9 cellular contexts compared by ENCODE assay signal in genomic region chr12:4506870-4507269, GRCh38.
A peak's percentile ranks its signal among the peaks of the same experiment; 100 is the strongest.
DNase-seq lines count a peak whose midpoint lies in the region; ATAC-seq and TF ChIP-seq lines count a peak whose summit lies in the region.
"Had no signal": no experiment of that assay in that cellular context is flagged by ENCODE, and none has a peak within 500 bp of the region (broad histone marks: within the 10 kb centered on the region; RNA-seq: fewer than 3 reads in every experiment).

No MANE protein-coding gene starts in this region.

- POLR2A ChIA-PET in HEK293T (lab: Yijun Ruan, JAX) = no interaction called here

- H3K4me3 ChIP-seq in AG10803 (ENCODE audit: low read length) = no peak overlapping the region

- peak; percentile 81 for ATAC-seq in GM19043 (IDR thresholded peaks at IDR 0.05; ENCODE audit: low read depth, unreplicated experiment)
- peak; percentile 75 for ATAC-seq in HG03280 (IDR thresholded peaks at IDR 0.05; ENCODE audit: unreplicated experiment)

- DNase-seq in AG10803 (ENCODE audit: low read depth) = peak; percentile 43
- peak; percentile 83 for DNase-seq in amniotic epithelial cell (ENCODE audit: low read depth)
- no peak for DNase-seq in AG20443 (ENCODE audit: low spot score)
- DNase-seq in stimulated activated CD4-positive, alpha-beta T cell treated with anti-CD3 and anti-CD28 coated beads, Interleukin-1b, Interleukin-23, amount 100 ng/mL, for 48 hours = no peak
- no peak for DNase-seq in dedifferentiated amniotic fluid mesenchymal stem cell (ENCODE audit: extremely low spot score)
- no peak for DNase-seq in HEK293T (ENCODE audit: extremely low spot score)
- DNase-seq: WERI-Rb-1 had no signal

- CTCF ChIA-PET in HEK293T (lab: Yijun Ruan, JAX) = no interaction called here

- TF ChIP-seq CTCF in AG10803 (conservative IDR thresholded peaks at IDR 0.05; ENCODE audit: low read length) = no peak

TF ChIP-seq in HEK293T, 16 proteins besides CTCF, POLR2A, EP300 and RAD21:
- TF ChIP-seq SP1 (IDR thresholded peaks at IDR 0.05) (no peak), SUZ12 (IDR thresholded peaks at IDR 0.05) (no peak), BHLHE40 (IDR thresholded peaks at IDR 0.05; ENCODE audit: borderline replicate concordance) (no peak), PKNOX1 (IDR thresholded peaks at IDR 0.05) (no peak), NFRKB (IDR thresholded peaks at IDR 0.05) (no peak), ZNF384 (IDR thresholded peaks at IDR 0.05) (no peak), LEF1 (IDR thresholded peaks at IDR 0.05; ENCODE audit: borderline replicate concordance) (no peak), TARDBP (IDR thresholded peaks at IDR 0.05) (no peak), CTBP1 (IDR thresholded peaks at IDR 0.05; ENCODE audit: borderline replicate concordance) (no peak), ARNT (IDR thresholded peaks at IDR 0.05) (no peak), HDGF (IDR thresholded peaks at IDR 0.05; ENCODE audit: borderline replicate concordance) (no peak), FOXK2 (IDR thresholded peaks at IDR 0.05) (no peak), L3MBTL2 (conservative IDR thresholded peaks at IDR 0.05) (no peak), ELF4 (IDR thresholded peaks at IDR 0.05) (no peak)
TF ChIP-seq in HEK293T: peak in this region for 0.

Comparison
In these comparisons a context has a peak if more than half of its experiments do, and no peak if none do; other contexts are left out.
1. DNase-seq: peak in AG10803 (single experiment) and amniotic epithelial cell (single experiment); none in AG20443 (single experiment), stimulated activated CD4-positive, alpha-beta T cell treated with anti-CD3 and anti-CD28 coated beads, Interleukin-1b, Interleukin-23, amount 100 ng/mL, for 48 hours (single experiment), dedifferentiated amniotic fluid mesenchymal stem cell (single experiment) and HEK293T (single experiment).